13 cellular contexts compared by ENCODE assay signal in genomic region chr3:75667757-75668678, GRCh38. TPM values are rescaled to one million over a fixed set of nuclear protein-coding genes. Genes with fewer than 3 reads are reported as not detected.
DNase-seq lines count a peak whose midpoint lies in the region; ATAC-seq and TF ChIP-seq lines count a peak whose summit lies in the region.
"Not testable (repeated sequence)": the region's sequence is repeated elsewhere in the genome, so short reads cannot be mapped to it uniquely, and the experiment has no call there.
"Had no signal": no experiment of that assay in that cellular context is flagged by ENCODE, and none has a peak within 500 bp of the region (broad histone marks: within the 10 kb centered on the region; RNA-seq: fewer than 3 reads in every experiment).

No MANE protein-coding gene starts in this region.

- H3K4me3 Mint-ChIP-seq in CD4-positive, alpha-beta memory T cell: peak overlapping the region in 6 of 8 donors; percentile 22 to 57 (median 36)
- peak overlapping the region; percentile 64 to 79 (median 72) for H3K4me3 Mint-ChIP-seq in nephron

- H3K9me3 Mint-ChIP-seq in CD4-positive, alpha-beta memory T cell: peaks cover 7 to 64% (median 35%) of the 10 kb centered on the region in 8 donors
- H3K9me3 Mint-ChIP-seq in nephron: peaks cover 29% of the 10 kb centered on the region

- TF ChIP-seq CTCF in MM.1S (IDR thresholded peaks at IDR 0.05; ENCODE audit: low read length); astrocyte of the cerebellum (IDR thresholded peaks at IDR 0.05; ENCODE audit: low read depth, low read length, missing control alignments); epithelial cell of proximal tubule (conservative IDR thresholded peaks at IDR 0.05; ENCODE audit: low read depth, low read length); nephron (IDR thresholded peaks at IDR 0.05; ENCODE audit: unreplicated experiment in 3 of 3); upper lobe of right lung (IDR thresholded peaks at IDR 0.05): not testable (repeated sequence)

- not testable (repeated sequence) for H4K20me1 ChIP-seq in MM.1S (ENCODE audit: insufficient read depth, low read length)

- H3K27ac ChIP-seq in CD4-positive, alpha-beta memory T cell (ENCODE audit: low read depth, low read length); MM.1S (ENCODE audit: low read length); upper lobe of right lung: not testable (repeated sequence)

- in situ Hi-C loops in astrocyte of the cerebellum (cut with HindIII; ENCODE audit: low sequenced_read_pairs): not testable (repeated sequence)

- H3K4me1 ChIP-seq in CD4-positive, alpha-beta memory T cell (ENCODE audit: insufficient read depth, low read length); MM.1S (ENCODE audit: low read length); upper lobe of right lung: not testable (repeated sequence)

- H3K27ac Mint-ChIP-seq in CD4-positive, alpha-beta memory T cell; nephron: not testable (repeated sequence)

- not testable (repeated sequence) for H3K9me2 ChIP-seq in MM.1S (replicated peaks; ENCODE audit: insufficient read depth, low read length)

- POLR2A ChIA-PET in CD4-positive, alpha-beta memory T cell (lab: Charles Lee; ENCODE audit: partially characterized antibody): not testable (repeated sequence)

- ATAC-seq in upper lobe of right lung: not testable (repeated sequence)

- H3K36me3 Mint-ChIP-seq in CD4-positive, alpha-beta memory T cell: peaks cover 5 to 23% of the 10 kb centered on the region in 2 donors
- not testable (repeated sequence) for H3K36me3 Mint-ChIP-seq in nephron (ENCODE audit: low read depth)

- not testable (repeated sequence) for H3K9ac ChIP-seq in MM.1S (ENCODE audit: low read length)

- H3F3A ChIP-seq in MM.1S (ENCODE audit: insufficient read depth, low read length): not testable (repeated sequence)

- H3K27me3 ChIP-seq in CD4-positive, alpha-beta memory T cell (ENCODE audit: insufficient read depth, low read length): not testable (repeated sequence)
- H3K27me3 ChIP-seq in MM.1S (replicated peaks; ENCODE audit: insufficient read depth, low read length) (peaks cover 16% of the 10 kb centered on the region), upper lobe of right lung (peaks cover 69% of the 10 kb centered on the region)

- intact Hi-C loops in CD4-positive, alpha-beta memory T cell (cut with micrococcal nuclease); upper lobe of right lung (cut with DNase I): not testable (repeated sequence)

- not testable (repeated sequence) for H3K36me3 ChIP-seq in CD4-positive, alpha-beta memory T cell (ENCODE audit: insufficient read depth, low read length); MM.1S (replicated peaks; ENCODE audit: insufficient read depth, low read length); upper lobe of right lung

- peaks cover 5 to 16% (median 12%) of the 10 kb centered on the region in 4 donors for H3K4me1 Mint-ChIP-seq in CD4-positive, alpha-beta memory T cell
- H3K4me1 Mint-ChIP-seq in nephron: peaks cover 15% of the 10 kb centered on the region

- 0 out of 2 replicates have a peak overlapping the region, but pooled peaks have one; percentile 27 for H3K4me2 ChIP-seq in MM.1S (ENCODE audit: low read depth, low read length)

- not testable (repeated sequence) for H2AFZ ChIP-seq in MM.1S (ENCODE audit: low read length)

- not testable (repeated sequence) for H3K79me2 ChIP-seq in MM.1S (ENCODE audit: low read length)

- DNase-seq in CD4-positive, alpha-beta memory T cell; MM.1S; astrocyte of the cerebellum (ENCODE audit: low read depth); epithelial cell of proximal tubule (ENCODE audit: low read depth); skeletal muscle cell (ENCODE audit: low read depth): not testable (repeated sequence)
- DNase-seq in upper lobe of right lung: peak; percentile 62

- not testable (repeated sequence) for H3K4me3 ChIP-seq in CD4-positive, alpha-beta memory T cell (ENCODE audit: low read length in 2 of 2); MM.1S (ENCODE audit: low read length); upper lobe of right lung
- H3K4me3 ChIP-seq in astrocyte of the cerebellum (ENCODE audit: low read depth, low read length) (peak overlapping the region; percentile 48), epithelial cell of proximal tubule (ENCODE audit: low read depth, low read length) (peak overlapping the region; percentile 56), iPS-18c (ENCODE audit: insufficient read depth, low read depth, low read length) (peak overlapping the region; percentile 40; the same call in 1 of the 2 replicates), skeletal muscle cell (ENCODE audit: low read depth, low read length) (peak overlapping the region; percentile 11)

- peaks cover 24 to 31% of the 10 kb centered on the region in 2 donors for H3K27me3 Mint-ChIP-seq in CD4-positive, alpha-beta memory T cell
- peaks cover 94% of the 10 kb centered on the region for H3K27me3 Mint-ChIP-seq in nephron (ENCODE audit: low read depth)

- H3K9me3 ChIP-seq in CD4-positive, alpha-beta memory T cell (ENCODE audit: control insufficient read depth in 1 of 2, low read length in 2 of 2); MM.1S (replicated peaks; ENCODE audit: insufficient read depth, low read length); upper lobe of right lung: not testable (repeated sequence)
- peaks cover 14% of the 10 kb centered on the region for H3K9me3 ChIP-seq in iPS-18c (ENCODE audit: control insufficient read depth, insufficient read depth, low read length)

- CTCF ChIA-PET in CD4-positive, alpha-beta memory T cell (lab: Charles Lee; ENCODE audit: partially characterized antibody): not testable (repeated sequence)

RNA-seq across cellular contexts. Expression of gene FRG2C, which starts 3.9 kb away (rescaled TPM):
- not detected for total RNA-seq in CD4-positive, alpha-beta memory T cell
- not detected for polyA plus RNA-seq in CD4-positive, alpha-beta memory T cell
- total RNA-seq in epithelial cell of proximal tubule (not detected in 2 replicates), upper lobe of right lung (not detected)
- total RNA-seq: adrenal gland, Caco-2, cardiac muscle cell, dorsolateral prefrontal cortex, K562 had no signal
- polyA plus RNA-seq: adrenal gland, cardiac muscle cell had no signal
